Comparison of ENCODE assay signal across 8 cellular contexts in genomic region chr14:39175445-39176262, GRCh38. TPM values are rescaled to one million over a fixed set of nuclear protein-coding genes. Genes with fewer than 3 reads are reported as not detected.
DNase-seq lines count a peak whose midpoint lies in the region; ATAC-seq, FAIRE-seq and TF ChIP-seq lines count a peak whose summit lies in the region.

No MANE protein-coding gene starts in this region.

- H3K4me3 ChIP-seq in GM12878: peak overlapping the region; percentile 90
- H3K4me3 ChIP-seq in keratinocyte (ENCODE audit: control insufficient read depth in 2 of 3, extremely low read depth in 1 of 3, insufficient read depth in 2 of 3, low read depth in 1 of 3, low read length in 3 of 3): peak overlapping the region; percentile 80 to 86 (median 80)

- POLR2A ChIA-PET in GM12878 (lab: Charles Lee): interaction anchor here (0.6 to 1.2 kb wide), 4 partner anchors 10 to 801 kb away, joined by 3 to 5 read pairs (median 3); partner anchors contain the start of gene FBXO33

- intact Hi-C loops in GM12878 (cut with micrococcal nuclease; ENCODE audit: unreplicated experiment): loop anchor here (2.0 kb wide), 3 partner anchors 61 to 257 kb away; partner anchors contain the start of genes FBXO33 and GEMIN2

- peak overlapping the region; percentile 99 for H3K9ac ChIP-seq in GM12878 (ENCODE audit: control insufficient read depth, insufficient read depth, low read length)
- peak overlapping the region; percentile 96 for H3K9ac ChIP-seq in keratinocyte (ENCODE audit: control insufficient read depth, extremely low read depth, insufficient read depth, low read length)

- DNase-seq in GM04504 (ENCODE audit: low read depth): peak; percentile 10
- peak; percentile 63 for DNase-seq in NOMO-1 treated with DMSO at 0.1 percent for 48 hours (lab: John Stamatoyannopoulos, UW; ENCODE audit: unreplicated experiment)
- no peak for DNase-seq in GM12878 (ENCODE audit: low read depth, low spot score)
- DNase-seq in keratinocyte (ENCODE audit: low read depth, low spot score): no peak
- DNase-seq in stimulated activated CD4-positive, alpha-beta T cell treated with anti-CD3 and anti-CD28 coated beads, Interleukin-4, amount 100 ng/mL, for 24 hours: peak; percentile 47
- DNase-seq in HTR-8/SVneo (ENCODE audit: insufficient read length, low spot score): no peak

- H4K20me1 ChIP-seq in GM12878 (ENCODE audit: control insufficient read depth, insufficient read depth) (no peaks in the 10 kb centered on the region), keratinocyte (ENCODE audit: control insufficient read depth, extremely low read depth, insufficient read depth, low read length) (no peaks in the 10 kb centered on the region)

- under 1% methylated on average over 36 of the region's 36 CpGs for WGBS in GM12878 (ENCODE audit: insufficient coverage, insufficient replicate concordance, low lambda C conversion rate, missing lambda C conversion rate)

- H3K4me2 ChIP-seq in GM12878 (ENCODE audit: control insufficient read depth, insufficient read depth) (peak overlapping the region; percentile 14), keratinocyte (ENCODE audit: control insufficient read depth, extremely low read depth, insufficient read depth, low read depth, low read length) (peak overlapping the region; percentile 66)

- CTCF ChIA-PET in GM12878 (lab: Yijun Ruan, JAX): interaction anchor here (0.7 to 1.0 kb wide), 2 partner anchors 57 to 64 kb away, joined by 3 to 4 read pairs; no protein-coding TSS in a partner anchor

- H3K9me3 ChIP-seq in GM12878 (replicated peaks; ENCODE audit: control insufficient read depth, insufficient read depth, low read length): no peaks in the 10 kb centered on the region
- H3K9me3 ChIP-seq in keratinocyte (ENCODE audit: control insufficient read depth, low read depth, low read length): no peaks in the 10 kb centered on the region

- in situ Hi-C loops in GM12878 (cut with MboI): no loop called here

- FAIRE-seq in GM12878 (lab: Jason Lieb, UNC) (no peak), keratinocyte (lab: Jason Lieb, UNC) (no peak), HTR-8/SVneo (lab: Jason Lieb, UNC) (no peak)

- peak overlapping the region; percentile 63 for H2AFZ ChIP-seq in GM12878 (ENCODE audit: control insufficient read depth, low read depth, low read length)
- H2AFZ ChIP-seq in keratinocyte (ENCODE audit: control insufficient read depth, low read length): peak overlapping the region; percentile 86

- no peak for TF ChIP-seq CTCF in 22Rv1 (IDR thresholded peaks at IDR 0.05)
- TF ChIP-seq CTCF in GM12878 (IDR thresholded peaks at IDR 0.05 in 2 of 3, conservative IDR thresholded peaks at IDR 0.05 in 1 of 3; ENCODE audit: control insufficient read depth in 2 of 3, extremely low read depth in 1 of 3, insufficient read depth in 1 of 3, low read depth in 3 of 3, low read length in 3 of 3): no peak
- TF ChIP-seq CTCF in keratinocyte (optimal IDR thresholded peaks at IDR 0.05 in 1 of 3, IDR thresholded peaks at IDR 0.05 in 1 of 3, conservative IDR thresholded peaks at IDR 0.05 in 1 of 3; ENCODE audit: extremely low read depth in 1 of 3, insufficient read depth in 2 of 3, low read length in 3 of 3): no peak

- H3K27ac ChIP-seq in 22Rv1 (peak overlapping the region; percentile 98), GM12878 (ENCODE audit: control insufficient read depth, insufficient read depth) (peak overlapping the region; percentile 85), keratinocyte (ENCODE audit: control insufficient read depth, insufficient read depth, low read length) (peak overlapping the region; percentile 93)

- SMC1A ChIA-PET in GM12878 (lab: Charles Lee; ENCODE audit: uncharacterized antibody, unreplicated experiment): interaction anchor here (0.9 to 1.1 kb wide), 2 partner anchors 14 to 62 kb away, joined by 3 read pairs; no protein-coding TSS in a partner anchor

- H3K27me3 ChIP-seq in GM12878 (replicated peaks in 1 of 2; ENCODE audit: control insufficient read depth in 2 of 2, insufficient read depth in 2 of 2, low read length in 1 of 2): no peaks in the 10 kb centered on the region
- H3K27me3 ChIP-seq in keratinocyte (ENCODE audit: control insufficient read depth, extremely low read depth, insufficient read depth, low read length): no peaks in the 10 kb centered on the region

- H3K79me2 ChIP-seq in GM12878 (ENCODE audit: control insufficient read depth, insufficient read depth, low read length): peaks cover 34% of the 10 kb centered on the region
- H3K79me2 ChIP-seq in keratinocyte (ENCODE audit: control insufficient read depth, insufficient read depth, low read length): peaks cover 40% of the 10 kb centered on the region

- no peaks in the 10 kb centered on the region for H3K9me1 ChIP-seq in keratinocyte (ENCODE audit: control insufficient read depth, extremely low read depth, insufficient read depth, low read length)

- RAD21 ChIA-PET in GM12878 (lab: Charles Lee; ENCODE audit: unreplicated experiment): interaction anchor here (1.0 kb wide), 1 partner anchor 251 kb away, joined by 3 read pairs; no protein-coding TSS in a partner anchor

- dilution Hi-C loops in keratinocyte (cut with MboI; ENCODE audit: extremely low pct_ligation_motif_present, low sequenced_read_pairs): no loop called here

- peaks cover 8 to 29% of the 10 kb centered on the region in 2 experiments for H3K36me3 ChIP-seq in GM12878 (ENCODE audit: control insufficient read depth in 2 of 2, insufficient read depth in 2 of 2, low read length in 1 of 2)
- H3K36me3 ChIP-seq in keratinocyte (ENCODE audit: control insufficient read depth in 2 of 2, extremely low read depth in 1 of 2, insufficient read depth in 2 of 2, low read length in 2 of 2): peaks cover 21 to 34% of the 10 kb centered on the region in 2 experiments

- H3K4me1 ChIP-seq in GM12878 (ENCODE audit: control insufficient read depth, insufficient read depth, low read length): peaks cover 7% of the 10 kb centered on the region
- peaks cover 12% of the 10 kb centered on the region for H3K4me1 ChIP-seq in keratinocyte (ENCODE audit: control insufficient read depth, extremely low read depth, insufficient read depth, low read length)

- no peak for TF ChIP-seq EP300 in GM12878 (IDR thresholded peaks at IDR 0.05; ENCODE audit: borderline replicate concordance in 1 of 2, control insufficient read depth in 1 of 2, low read depth in 2 of 2, low read length in 2 of 2)

- no peak for TF ChIP-seq RAD21 in GM12878 (IDR thresholded peaks at IDR 0.05; ENCODE audit: insufficient read depth, low read depth, low read length)

- ATAC-seq in HG02870 (IDR thresholded peaks at IDR 0.05; ENCODE audit: unreplicated experiment): peak; percentile 3
- ATAC-seq in GM12878: peak; percentile 15

- no peak; the same call in 1 of the 2 replicates for TF ChIP-seq POLR2A in GM12878 (IDR thresholded peaks at IDR 0.05; ENCODE audit: low read depth, low read length)

- BruUV-seq in GM12878 (replicated peaks; lab: Mats Ljungman, UMichigan): TSS peak; percentile 80

RNA-seq across cellular contexts. Expression of gene PNN, which starts 0.6 kb away (rescaled TPM):
- total RNA-seq in GM12878 (2013; cell fraction: nucleolus; rRNA removed): 109 and 121 TPM in 2 replicates
- 49.5 and 56.7 TPM in 2 replicates for total RNA-seq in GM12878 (2014; rRNA removed)
- total RNA-seq in GM12878 (2014; rRNA removed; fragmentation: Illumina TruSeq; extraction: Trizol): 89.7 and 90.4 TPM in 2 replicates
- total RNA-seq in GM12878 (2021): 84.9 and 91.7 TPM in 2 replicates
- 76.4 TPM for polyA plus RNA-seq in GM12878 (2011; ENCODE audit: low read depth)
- polyA plus RNA-seq in GM12878 (2011; rRNA removed): 46.6 and 67.2 TPM in 2 replicates
- polyA plus RNA-seq in GM12878 (2011; cell fraction: cytosol; rRNA removed): 20.3 and 26.2 TPM in 2 replicates
- polyA plus RNA-seq in GM12878 (2011; cell fraction: nucleus; rRNA removed): 78.7 and 136 TPM in 2 replicates
- 72.4 and 110 TPM in 2 replicates for polyA plus RNA-seq in GM12878 (2012)
- polyA plus RNA-seq in GM12878 (2014; fragmentation: Illumina TruSeq; extraction: Trizol): 166 and 215 TPM in 2 replicates
- polyA plus RNA-seq in GM12878 (2014; fragmentation: Nextera tagmentation; extraction: Ambion mirVana): 10 to 100 TPM; 44.2 to 55.4 TPM
- 113 and 127 TPM in 2 replicates for polyA plus RNA-seq in GM12878 (2014; rRNA removed)
- polyA plus RNA-seq in GM12878 (2016; fragmentation: Nextera tagmentation; extraction: Ambion mirVana): 100 to 1,000 TPM; 107 to 114 TPM
- polyA minus RNA-seq in GM12878 (2011; rRNA and poly(A)+ RNA removed): 13.8 and 16.1 TPM in 2 replicates
- 6.9 and 7.4 TPM in 2 replicates for polyA minus RNA-seq in GM12878 (2011; cell fraction: cytosol; rRNA and poly(A)+ RNA removed)
- polyA minus RNA-seq in GM12878 (2011; cell fraction: nucleus; rRNA and poly(A)+ RNA removed): 22.7 and 38.6 TPM in 2 replicates
- 14.8 to 30.6 TPM (median 16.2 TPM) in 3 replicates for polyA plus RNA-seq in keratinocyte
- 181 TPM for polyA plus RNA-seq in keratinocyte (2011; ENCODE audit: low read depth)
- 7.9 TPM in 2 replicates for polyA plus RNA-seq in keratinocyte (2011; cell fraction: cytosol; rRNA removed)
- polyA plus RNA-seq in keratinocyte (2011; cell fraction: nucleus; rRNA removed): 82.9 and 93.0 TPM in 2 replicates
- polyA plus RNA-seq in keratinocyte (2012; ENCODE audit: low replicate concordance): 35.7 and 37.3 TPM in 2 replicates
- 6.1 to 15.6 TPM (median 14.7 TPM) in 3 replicates for polyA minus RNA-seq in keratinocyte
- 3.8 TPM for polyA minus RNA-seq in keratinocyte (2011; cell fraction: cytosol; rRNA and poly(A)+ RNA removed)
- polyA minus RNA-seq in keratinocyte (2011; cell fraction: nucleus; rRNA and poly(A)+ RNA removed): 7.9 and 17.8 TPM in 2 replicates

RNA-seq across cellular contexts. Expression of gene TRAPPC6B, which starts 5.5 kb away (rescaled TPM):
- total RNA-seq in GM12878 (2013; cell fraction: nucleolus; rRNA removed): 35.5 and 36.2 TPM in 2 replicates
- total RNA-seq in GM12878 (2014; rRNA removed): 11.7 and 16.7 TPM in 2 replicates
- total RNA-seq in GM12878 (2014; rRNA removed; fragmentation: Illumina TruSeq; extraction: Trizol): 15.0 and 15.3 TPM in 2 replicates
- 17.5 and 18.7 TPM in 2 replicates for total RNA-seq in GM12878 (2021)
- polyA plus RNA-seq in GM12878 (2011; ENCODE audit: low read depth): 10.7 TPM
- 23.0 and 37.2 TPM in 2 replicates for polyA plus RNA-seq in GM12878 (2011; rRNA removed)
- polyA plus RNA-seq in GM12878 (2011; cell fraction: cytosol; rRNA removed): 6.4 and 9.0 TPM in 2 replicates
- polyA plus RNA-seq in GM12878 (2011; cell fraction: nucleus; rRNA removed): 21.5 and 26.1 TPM in 2 replicates
- polyA plus RNA-seq in GM12878 (2012): 11.5 and 11.7 TPM in 2 replicates
- 19.9 and 22.0 TPM in 2 replicates for polyA plus RNA-seq in GM12878 (2014; fragmentation: Illumina TruSeq; extraction: Trizol)
- 1 to 10 TPM; 3.6 to 4.2 TPM for polyA plus RNA-seq in GM12878 (2014; fragmentation: Nextera tagmentation; extraction: Ambion mirVana)
- polyA plus RNA-seq in GM12878 (2014; rRNA removed): 15.8 and 22.2 TPM in 2 replicates
- polyA plus RNA-seq in GM12878 (2016; fragmentation: Nextera tagmentation; extraction: Ambion mirVana): 10 to 100 TPM; 21.0 to 22.9 TPM
- 10.3 and 13.3 TPM in 2 replicates for polyA minus RNA-seq in GM12878 (2011; rRNA and poly(A)+ RNA removed)
- polyA minus RNA-seq in GM12878 (2011; cell fraction: cytosol; rRNA and poly(A)+ RNA removed): 5.6 and 8.2 TPM in 2 replicates
- 11.7 and 23.3 TPM in 2 replicates for polyA minus RNA-seq in GM12878 (2011; cell fraction: nucleus; rRNA and poly(A)+ RNA removed)
- polyA plus RNA-seq in keratinocyte: 16.2 to 21.7 TPM (median 18.4 TPM) in 3 replicates
- 30.2 TPM for polyA plus RNA-seq in keratinocyte (2011; ENCODE audit: low read depth)
- polyA plus RNA-seq in keratinocyte (2011; cell fraction: cytosol; rRNA removed): 11.4 and 20.5 TPM in 2 replicates
- 17.4 and 22.4 TPM in 2 replicates for polyA plus RNA-seq in keratinocyte (2011; cell fraction: nucleus; rRNA removed)
- polyA plus RNA-seq in keratinocyte (2012; ENCODE audit: low replicate concordance): 12.8 and 20.1 TPM in 2 replicates
- polyA minus RNA-seq in keratinocyte: 7.6 to 15.0 TPM (median 8.8 TPM) in 3 replicates
- 15.3 TPM for polyA minus RNA-seq in keratinocyte (2011; cell fraction: cytosol; rRNA and poly(A)+ RNA removed)
- 8.7 and 17.5 TPM in 2 replicates for polyA minus RNA-seq in keratinocyte (2011; cell fraction: nucleus; rRNA and poly(A)+ RNA removed)

RNA-seq across cellular contexts. Expression of gene MIA2, which starts 58.1 kb away (rescaled TPM):
- total RNA-seq in GM12878 (2013; cell fraction: nucleolus; rRNA removed): 32.1 and 33.9 TPM in 2 replicates
- total RNA-seq in GM12878 (2014; rRNA removed) (12.3 and 12.6 TPM in 2 replicates), GM12878 (2014; rRNA removed; fragmentation: Illumina TruSeq; extraction: Trizol) (18.4 and 19.8 TPM in 2 replicates), GM12878 (2021) (12.6 and 15.7 TPM in 2 replicates)
- polyA plus RNA-seq in GM12878 (2011; ENCODE audit: low read depth): 11.9 TPM
- polyA plus RNA-seq in GM12878 (2011; rRNA removed) (36.8 and 46.5 TPM in 2 replicates), GM12878 (2014; fragmentation: Illumina TruSeq; extraction: Trizol) (24.3 and 29.6 TPM in 2 replicates), GM12878 (2014; fragmentation: Nextera tagmentation; extraction: Ambion mirVana) (10 to 100 TPM in 1 of 2 experiments, 1 to 10 TPM in 1; 6.3 to 10.2 TPM), GM12878 (2014; rRNA removed) (10.0 and 10.5 TPM in 2 replicates), GM12878 (2016; fragmentation: Nextera tagmentation; extraction: Ambion mirVana) (10 to 100 TPM; 19.8 to 20.2 TPM), keratinocyte (12.9 to 21.9 TPM (median 21.0 TPM) in 3 replicates)
- polyA plus RNA-seq in GM12878 (2011; cell fraction: cytosol; rRNA removed): 22.3 and 23.0 TPM in 2 replicates
- 20.0 and 26.4 TPM in 2 replicates for polyA plus RNA-seq in GM12878 (2011; cell fraction: nucleus; rRNA removed)
- 8.5 and 10.2 TPM in 2 replicates for polyA plus RNA-seq in GM12878 (2012)
- 13.5 and 20.1 TPM in 2 replicates for polyA minus RNA-seq in GM12878 (2011; rRNA and poly(A)+ RNA removed)
- 8.6 and 9.5 TPM in 2 replicates for polyA minus RNA-seq in GM12878 (2011; cell fraction: cytosol; rRNA and poly(A)+ RNA removed)
- polyA minus RNA-seq in GM12878 (2011; cell fraction: nucleus; rRNA and poly(A)+ RNA removed): 10.5 and 18.4 TPM in 2 replicates
- polyA plus RNA-seq in keratinocyte (2011; ENCODE audit: low read depth): 53.1 TPM
- 10.1 and 18.4 TPM in 2 replicates for polyA plus RNA-seq in keratinocyte (2011; cell fraction: cytosol; rRNA removed)
- 28.1 and 36.2 TPM in 2 replicates for polyA plus RNA-seq in keratinocyte (2011; cell fraction: nucleus; rRNA removed)
- 11.3 and 21.1 TPM in 2 replicates for polyA plus RNA-seq in keratinocyte (2012; ENCODE audit: low replicate concordance)
- 3.0 to 12.7 TPM (median 11.3 TPM) in 3 replicates for polyA minus RNA-seq in keratinocyte
- 7.7 TPM for polyA minus RNA-seq in keratinocyte (2011; cell fraction: cytosol; rRNA and poly(A)+ RNA removed)
- 14.9 and 22.6 TPM in 2 replicates for polyA minus RNA-seq in keratinocyte (2011; cell fraction: nucleus; rRNA and poly(A)+ RNA removed)

Comparison
In these comparisons a context has a peak if more than half of its experiments do, and no peak if none do; other contexts are left out.
1. DNase-seq: peak in GM04504 (single experiment), NOMO-1 treated with DMSO at 0.1 percent for 48 hours (single experiment) and stimulated activated CD4-positive, alpha-beta T cell treated with anti-CD3 and anti-CD28 coated beads, Interleukin-4, amount 100 ng/mL, for 24 hours (single experiment); none in GM12878 (single experiment), keratinocyte (single experiment) and HTR-8/SVneo (single experiment).
2. Peak in every context shown above with its lines, with median percentiles within 50 percentile points of each other: H3K27ac ChIP-seq.